ENCODE assay signal across 8 cellular contexts in the genomic region with DNA sequence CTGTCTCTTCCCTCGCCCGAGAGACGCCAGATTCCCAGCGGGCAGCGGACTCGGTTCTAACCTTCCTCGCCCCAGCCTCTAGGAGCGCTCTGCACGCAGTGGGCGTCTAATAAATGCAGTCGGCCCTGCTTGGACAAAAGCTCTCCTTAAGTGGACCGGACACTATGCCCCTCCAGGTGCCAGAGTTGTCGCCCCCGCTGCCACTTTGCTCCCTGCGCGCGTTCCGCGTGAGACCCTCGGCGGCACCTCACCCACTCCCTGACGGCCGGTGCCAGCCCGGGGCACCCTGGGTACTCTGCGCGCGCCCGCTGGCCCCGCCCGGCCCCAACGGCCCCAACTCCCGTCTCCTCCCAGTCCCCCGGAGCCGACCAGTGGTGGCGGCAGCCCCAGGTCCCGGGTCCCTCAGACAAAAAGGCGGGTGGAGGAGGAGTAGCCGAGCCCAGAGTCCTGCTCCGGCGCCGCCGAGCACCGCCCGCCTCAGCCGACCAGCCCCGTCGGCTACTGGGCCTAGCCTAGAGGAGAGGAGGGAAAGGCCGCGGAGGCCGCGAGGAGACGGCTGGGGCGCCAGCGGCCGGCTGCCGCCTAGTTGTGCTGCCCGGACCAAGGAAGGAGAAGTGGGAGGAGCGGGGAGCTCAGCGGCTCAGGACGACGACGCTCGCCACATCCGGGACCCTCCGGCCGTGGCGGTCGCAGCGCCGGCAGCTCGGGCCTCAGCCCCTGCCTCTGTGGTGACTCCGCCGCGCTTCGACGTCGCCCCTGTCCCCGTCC.
A peak's percentile ranks its signal among the peaks of the same experiment; 100 is the strongest.
DNase-seq lines count a peak whose midpoint lies in the region; ATAC-seq and TF ChIP-seq lines count a peak whose summit lies in the region.

No MANE protein-coding gene starts in this region.

- intact Hi-C loops in spleen (cut with DNase I; ENCODE audit: low total_unique reads) = no loop called here

- POLR2A ChIA-PET in AG04449 (lab: Yijun Ruan, JAX) = interaction anchor here (0.5 to 1.0 kb wide), 2 partner anchors 38 to 123 kb away, joined by 3 read pairs; a partner anchor contains a TSS

- peak overlapping the region; percentile 81 for H3K4me3 ChIP-seq in AG04449 (ENCODE audit: low read depth, low read length)
- H3K4me3 ChIP-seq in WI38 (ENCODE audit: low read depth, low read length) = peak overlapping the region; percentile 88
- H3K4me3 ChIP-seq in spleen = peak overlapping the region; percentile 54 to 89 (median 86)

- peaks cover 0 to 9% (median 1%) of the 10 kb centered on the region in 8 donors for H3K9me3 ChIP-seq in spleen

- no peaks in the 10 kb centered on the region for H3K27me3 ChIP-seq in spleen (replicated peaks in 1 of 7)

- 0% methylated on average over 20 to 78 of the region's 78 CpGs for WGBS in spleen, 5 donors

- TF ChIP-seq POLR2A in spleen (IDR thresholded peaks at IDR 0.05) = peak; percentile 42 to 82 (median 66)

- peak; percentile 75 for ATAC-seq in GM18517 (IDR thresholded peaks at IDR 0.05; ENCODE audit: unreplicated experiment)
- ATAC-seq in HG03025 (IDR thresholded peaks at IDR 0.05; ENCODE audit: low FRiP score, unreplicated experiment) = peak; percentile 77

- CTCF ChIA-PET in AG04449 (lab: Yijun Ruan, JAX) = interaction anchor here (0.7 to 1.1 kb wide), 3 partner anchors 74 to 114 kb away, joined by 3 to 5 read pairs (median 3); no protein-coding TSS in a partner anchor

- peaks cover 0 to 47% (median 17%) of the 10 kb centered on the region in 6 donors for H3K4me1 ChIP-seq in spleen

- H3K36me3 ChIP-seq in spleen = no peaks in the 10 kb centered on the region

- H3K27ac ChIP-seq in caudate nucleus (ENCODE audit: low read depth, low read length) (peak overlapping the region; percentile 85), spleen (peak overlapping the region; percentile 92 to 98 (median 96))

- DNase-seq in AG04449 (ENCODE audit: low read depth, low spot score) (no peak), NCI-H2107 treated with DMSO at 0.1 percent for 48 hours (lab: John Stamatoyannopoulos, UW; ENCODE audit: unreplicated experiment) (peak; percentile 59), caudate nucleus (lab: John Stamatoyannopoulos, UW) (peak in 57 of 61 donors; percentile 10 to 82 (median 65)), iris pigment epithelial cell (ENCODE audit: low read depth) (peak; percentile 73), spleen (peak; percentile 95)

- peak; percentile 73 for TF ChIP-seq CTCF in AG04449 (IDR thresholded peaks at IDR 0.05; ENCODE audit: insufficient read depth, low read length, missing control alignments)
- TF ChIP-seq CTCF in WI38 (IDR thresholded peaks at IDR 0.05; ENCODE audit: low read depth, low read length) = peak; percentile 60
- peak in 8 of 11 experiments; percentile 27 to 58 (median 50) for TF ChIP-seq CTCF in spleen (IDR thresholded peaks at IDR 0.05 in 8 of 11, conservative IDR thresholded peaks at IDR 0.05 in 3 of 11)
